Comparison of ENCODE assay signal across 15 cellular contexts in genomic region chr4:31088600-31089230, GRCh38.
DNase-seq lines count a peak whose midpoint lies in the region; ATAC-seq, FAIRE-seq and TF ChIP-seq lines count a peak whose summit lies in the region.
"Had no signal": no experiment of that assay in that cellular context is flagged by ENCODE, and none has a peak within 500 bp of the region (broad histone marks: within the 10 kb centered on the region; RNA-seq: fewer than 3 reads in every experiment).

No MANE protein-coding gene starts in this region.

- no peaks in the 10 kb centered on the region for H3K9me3 ChIP-seq in CD4-positive, alpha-beta T cell (ENCODE audit: control insufficient read depth, low read length)
- H3K9me3 ChIP-seq: mucosa of descending colon had no signal

- TF ChIP-seq CTCF in CD4-positive, alpha-beta T cell (IDR thresholded peaks at IDR 0.05): no peak

- POLR2A ChIA-PET in CD4-positive, alpha-beta T cell (lab: Charles Lee): no interaction called here

- H3K36me3 Mint-ChIP-seq in CD4-positive, alpha-beta T cell (ENCODE audit: low read depth): no peaks in the 10 kb centered on the region

- peak; percentile 33 for FAIRE-seq in endometrium (lab: Jason Lieb, UNC)

- DNase-seq in DMS53 (lab: John Stamatoyannopoulos, UW): peak; percentile 43
- peak; percentile 23 for DNase-seq in NCI-H748 treated with DMSO at 0.1 percent for 48 hours (lab: John Stamatoyannopoulos, UW)
- peak; percentile 21 to 74 for DNase-seq in lung microvascular endothelial cell (ENCODE audit: low read depth in 2 of 2)
- no peak for DNase-seq in CD4-positive, alpha-beta T cell
- no peak for DNase-seq in NCI-H2196 (lab: John Stamatoyannopoulos, UW; ENCODE audit: unreplicated experiment)
- DNase-seq: C1 segment of cervical spinal cord, KG1, mucosa of descending colon, NCI-H2227 treated with DMSO at 0.1 percent for 48 hours had no signal

- H3K27me3 Mint-ChIP-seq in CD4-positive, alpha-beta T cell: no peaks in the 10 kb centered on the region
- H3K27me3 Mint-ChIP-seq: activated T-helper 17 cell treated with anti-CD3 and anti-CD28 coated beads, Interleukin-2, amount 50 U/mL, for 72 hours; dendritic cell treated with granulocyte-macrophage colony-stimulating factor and Interleukin-4, amounts not matched to agents 40 ng/mL and 50 ng/mL, for 4 days had no signal

- H3K27ac Mint-ChIP-seq in CD4-positive, alpha-beta T cell: no peak overlapping the region
- H3K27ac Mint-ChIP-seq: activated T-helper 17 cell treated with anti-CD3 and anti-CD28 coated beads, Interleukin-2, amount 50 U/mL, for 72 hours; dendritic cell treated with granulocyte-macrophage colony-stimulating factor and Interleukin-4, amounts not matched to agents 40 ng/mL and 50 ng/mL, for 4 days had no signal

- H3K4me3 Mint-ChIP-seq in CD4-positive, alpha-beta T cell: no peak overlapping the region
- H3K4me3 Mint-ChIP-seq: activated T-helper 17 cell treated with anti-CD3 and anti-CD28 coated beads, Interleukin-2, amount 50 U/mL, for 72 hours; dendritic cell treated with granulocyte-macrophage colony-stimulating factor and Interleukin-4, amounts not matched to agents 40 ng/mL and 50 ng/mL, for 4 days had no signal

- no peaks in the 10 kb centered on the region for H3K27me3 ChIP-seq in CD4-positive, alpha-beta T cell (ENCODE audit: control insufficient read depth, insufficient read depth, low read length)

- CTCF ChIA-PET in CD4-positive, alpha-beta T cell (lab: Charles Lee): no interaction called here

- H3K4me1 Mint-ChIP-seq in CD4-positive, alpha-beta T cell (ENCODE audit: low read depth): no peaks in the 10 kb centered on the region
- H3K4me1 Mint-ChIP-seq: activated T-helper 17 cell treated with anti-CD3 and anti-CD28 coated beads, Interleukin-2, amount 50 U/mL, for 72 hours had no signal

- peaks cover 5% of the 10 kb centered on the region for H3K9me3 Mint-ChIP-seq in CD4-positive, alpha-beta T cell
- H3K9me3 Mint-ChIP-seq: dendritic cell treated with granulocyte-macrophage colony-stimulating factor and Interleukin-4, amounts not matched to agents 40 ng/mL and 50 ng/mL, for 4 days had no signal

- H3K27ac ChIP-seq in CD4-positive, alpha-beta T cell (ENCODE audit: low read depth, low read length): no peak overlapping the region

- ATAC-seq in CD4-positive, alpha-beta T cell (ENCODE audit: poor library complexity): no peak
- ATAC-seq in GM21381 (IDR thresholded peaks at IDR 0.05; ENCODE audit: unreplicated experiment): no peak
- no peak for ATAC-seq in GM18519 (IDR thresholded peaks at IDR 0.05; ENCODE audit: low FRiP score, unreplicated experiment)
- ATAC-seq: activated CD4-positive, CD25-positive, alpha-beta regulatory T cell treated with anti-CD3 and anti-CD28 coated beads, Interleukin-2, amount 50 U/mL, for 24 hours; activated T-helper 17 cell treated with anti-CD3 and anti-CD28 coated beads, Interleukin-2, amount 50 U/mL, for 72 hours; mucosa of descending colon had no signal

- intact Hi-C loops in CD4-positive, alpha-beta T cell (cut with DNase I, micrococcal nuclease): no loop called here

Comparison
In these comparisons a context has a peak if more than half of its experiments do, and no peak if none do; other contexts are left out.
1. DNase-seq: peak in DMS53 (single experiment), NCI-H748 treated with DMSO at 0.1 percent for 48 hours (single experiment) and lung microvascular endothelial cell (2 of 2); none in CD4-positive, alpha-beta T cell (0 of 10) and NCI-H2196 (single experiment).